7 cellular contexts compared by ENCODE assay signal in the genomic region with DNA sequence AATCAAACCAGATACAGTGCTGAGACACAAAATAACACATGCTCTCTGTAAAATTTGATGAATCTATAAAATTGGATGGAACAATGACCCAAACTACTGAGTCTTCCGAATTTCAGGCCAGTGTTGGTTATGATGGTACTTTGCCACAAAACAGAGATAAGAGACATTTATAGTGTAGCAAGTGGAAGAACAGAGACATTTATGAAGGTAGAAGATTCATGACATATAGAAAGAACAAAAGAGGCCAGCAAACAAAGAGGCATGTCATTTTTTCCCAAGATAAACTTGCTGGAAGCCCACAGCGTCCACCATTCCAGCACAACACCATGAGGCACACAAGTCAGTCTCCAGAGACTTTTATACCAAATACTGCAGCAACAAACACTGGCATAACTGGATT. TPM values are rescaled to one million over a fixed set of nuclear protein-coding genes. Genes with fewer than 3 reads are reported as not detected.
"Had no signal": no experiment of that assay in that cellular context is flagged by ENCODE, and none has a peak within 500 bp of the region (broad histone marks: within the 10 kb centered on the region; RNA-seq: fewer than 3 reads in every experiment).

No MANE protein-coding gene starts in this region.

- H3K27ac ChIP-seq: HL-60 had no signal

- H3K4me3 ChIP-seq: K562 had no signal

- DNase-seq: IMR-90, KBM-7 had no signal

RNA-seq across cellular contexts. Expression of a gene that starts 17.3 kb away (rescaled TPM):
- total RNA-seq: HepG2, HT-29, HT1080, IMR-90, K562 had no signal
- polyA plus RNA-seq: HepG2, IMR-90, K562 had no signal
